In the genomic region with DNA sequence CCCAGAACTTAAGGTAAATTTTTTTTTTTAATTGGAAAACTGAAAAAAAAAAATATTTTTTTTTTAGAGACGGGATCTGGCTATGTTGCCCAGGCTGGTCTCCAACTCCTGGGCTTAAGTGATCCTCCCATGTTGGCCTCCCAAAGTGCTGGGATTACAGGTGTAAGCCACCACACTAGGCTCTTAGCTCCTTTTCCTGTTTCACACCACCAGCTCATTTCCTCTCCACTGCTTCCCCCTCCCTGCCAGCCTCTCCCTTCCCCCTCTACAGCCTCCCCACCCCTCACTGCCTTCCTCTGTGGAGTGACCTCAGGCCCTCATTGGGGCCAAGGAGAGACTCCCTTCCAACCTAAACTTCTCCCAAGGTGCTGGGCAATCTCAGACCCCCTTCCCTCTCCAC, we compare ENCODE assay signal across 25 cellular contexts. TPM values are rescaled to one million over a fixed set of nuclear protein-coding genes. Genes with fewer than 3 reads are reported as not detected.
"Had no signal": no experiment of that assay in that cellular context is flagged by ENCODE, and none has a peak within 500 bp of the region (broad histone marks: within the 10 kb centered on the region; RNA-seq: fewer than 3 reads in every experiment).

No MANE protein-coding gene starts in this region.

- H3K9me3 Mint-ChIP-seq: activated naive CD4-positive, alpha-beta T cell treated with anti-CD3 and anti-CD28 coated beads, Interleukin-2, amount 50 U/mL, for 24 hours; activated T-helper 1 cell treated with anti-CD3 and anti-CD28 coated beads, Interleukin-12 subunit alpha, Interleukin-12 subunit beta, Interleukin-2, Interleukin-4 antibody, amounts not matched to agents 30 ng/mL and 10 ng/mL and 1 ng/mL, durations not matched to agents 14 hours and 24 hours and 36 hours; dendritic cell treated with granulocyte-macrophage colony-stimulating factor and Interleukin-4, amounts not matched to agents 40 ng/mL and 50 ng/mL, for 4 days; nephron; stimulated activated naive CD8-positive, alpha-beta T cell treated with anti-CD3 and anti-CD28 coated beads, Interleukin-15, amount 100 ng/mL, for 72 hours had no signal

- H3K27ac Mint-ChIP-seq: activated CD8-positive, alpha-beta T cell treated with anti-CD3 and anti-CD28 coated beads, Interleukin-2, amount 10 ng/mL, durations not matched to agents 7 days and 5 days; activated naive CD4-positive, alpha-beta T cell treated with anti-CD3 and anti-CD28 coated beads, Interleukin-2, amount 50 U/mL, for 24 hours; activated T-helper 1 cell treated with anti-CD3 and anti-CD28 coated beads, Interleukin-12 subunit alpha, Interleukin-12 subunit beta, Interleukin-2, Interleukin-4 antibody, amounts not matched to agents 30 ng/mL and 10 ng/mL and 1 ng/mL, durations not matched to agents 14 hours and 24 hours and 36 hours; dendritic cell treated with granulocyte-macrophage colony-stimulating factor and Interleukin-4, amounts not matched to agents 40 ng/mL and 50 ng/mL, for 4 days; memory B cell; nephron; stimulated activated naive CD8-positive, alpha-beta T cell treated with anti-CD3 and anti-CD28 coated beads, Interleukin-15, amount 100 ng/mL, for 72 hours had no signal

- H3K9me3 ChIP-seq: adrenal gland, ascending aorta, heart right ventricle, tibial nerve had no signal

- DNase-seq: activated CD4-positive, alpha-beta T cell treated with anti-CD3 and anti-CD28 coated beads for 1 hour; activated CD4-positive, alpha-beta T cell treated with anti-CD3 and anti-CD28 coated beads, Interleukin-2, amount 50 U/mL, for 1 hour; activated CD8-positive, alpha-beta T cell treated with anti-CD3 and anti-CD28 coated beads, Interleukin-2, amount 10 ng/mL, durations not matched to agents 7 days and 5 days; activated gamma-delta T cell; adrenal gland; brain microvascular endothelial cell; caudate nucleus; effector CD4-positive, alpha-beta T cell; heart right ventricle; islet precursor cell; left colon; right cardiac atrium; stimulated activated CD4-positive, alpha-beta T cell treated with anti-CD3 and anti-CD28 coated beads, Interleukin-1b, Interleukin-23, amount 100 ng/mL, for 48 hours; stimulated activated naive CD8-positive, alpha-beta T cell treated with anti-CD3 and anti-CD28 coated beads, Interleukin-15, amount 100 ng/mL, for 72 hours; WERI-Rb-1 had no signal

- H2AFZ ChIP-seq: parathyroid adenoma had no signal

- H3K36me3 ChIP-seq: adrenal gland, ascending aorta, brain microvascular endothelial cell, heart right ventricle, tibial nerve, WERI-Rb-1 had no signal

- H3K79me2 ChIP-seq: parathyroid adenoma had no signal

- H3K9ac ChIP-seq: parathyroid adenoma had no signal

- H3K4me3 ChIP-seq: adrenal gland, ascending aorta, heart right ventricle, tibial nerve had no signal

- H3K36me3 Mint-ChIP-seq: activated naive CD4-positive, alpha-beta T cell treated with anti-CD3 and anti-CD28 coated beads, Interleukin-2, amount 50 U/mL, for 24 hours; memory B cell had no signal

- FAIRE-seq: endometrium had no signal

- ATAC-seq: activated CD8-positive, alpha-beta T cell treated with anti-CD3 and anti-CD28 coated beads, Interleukin-2, amount 10 ng/mL, durations not matched to agents 7 days and 5 days; heart right ventricle; left colon; right cardiac atrium; stimulated activated naive CD8-positive, alpha-beta T cell treated with anti-CD3 and anti-CD28 coated beads, Interleukin-15, amount 100 ng/mL, for 72 hours had no signal

- H3K27ac ChIP-seq: adrenal gland, ascending aorta, brain microvascular endothelial cell, heart right ventricle, parathyroid adenoma, tibial nerve, WERI-Rb-1 had no signal

- H3K4me3 Mint-ChIP-seq: activated CD8-positive, alpha-beta T cell treated with anti-CD3 and anti-CD28 coated beads, Interleukin-2, amount 10 ng/mL, durations not matched to agents 7 days and 5 days; activated naive CD4-positive, alpha-beta T cell treated with anti-CD3 and anti-CD28 coated beads, Interleukin-2, amount 50 U/mL, for 24 hours; activated T-helper 1 cell treated with anti-CD3 and anti-CD28 coated beads, Interleukin-12 subunit alpha, Interleukin-12 subunit beta, Interleukin-2, Interleukin-4 antibody, amounts not matched to agents 30 ng/mL and 10 ng/mL and 1 ng/mL, durations not matched to agents 14 hours and 24 hours and 36 hours; dendritic cell treated with granulocyte-macrophage colony-stimulating factor and Interleukin-4, amounts not matched to agents 40 ng/mL and 50 ng/mL, for 4 days; memory B cell; nephron; stimulated activated naive CD8-positive, alpha-beta T cell treated with anti-CD3 and anti-CD28 coated beads, Interleukin-15, amount 100 ng/mL, for 72 hours had no signal

RNA-seq across cellular contexts. Expression of a gene that starts 4.2 kb away (rescaled TPM):
- total RNA-seq: ascending aorta, fibroblast of villous mesenchyme had no signal
